In the genomic region with DNA sequence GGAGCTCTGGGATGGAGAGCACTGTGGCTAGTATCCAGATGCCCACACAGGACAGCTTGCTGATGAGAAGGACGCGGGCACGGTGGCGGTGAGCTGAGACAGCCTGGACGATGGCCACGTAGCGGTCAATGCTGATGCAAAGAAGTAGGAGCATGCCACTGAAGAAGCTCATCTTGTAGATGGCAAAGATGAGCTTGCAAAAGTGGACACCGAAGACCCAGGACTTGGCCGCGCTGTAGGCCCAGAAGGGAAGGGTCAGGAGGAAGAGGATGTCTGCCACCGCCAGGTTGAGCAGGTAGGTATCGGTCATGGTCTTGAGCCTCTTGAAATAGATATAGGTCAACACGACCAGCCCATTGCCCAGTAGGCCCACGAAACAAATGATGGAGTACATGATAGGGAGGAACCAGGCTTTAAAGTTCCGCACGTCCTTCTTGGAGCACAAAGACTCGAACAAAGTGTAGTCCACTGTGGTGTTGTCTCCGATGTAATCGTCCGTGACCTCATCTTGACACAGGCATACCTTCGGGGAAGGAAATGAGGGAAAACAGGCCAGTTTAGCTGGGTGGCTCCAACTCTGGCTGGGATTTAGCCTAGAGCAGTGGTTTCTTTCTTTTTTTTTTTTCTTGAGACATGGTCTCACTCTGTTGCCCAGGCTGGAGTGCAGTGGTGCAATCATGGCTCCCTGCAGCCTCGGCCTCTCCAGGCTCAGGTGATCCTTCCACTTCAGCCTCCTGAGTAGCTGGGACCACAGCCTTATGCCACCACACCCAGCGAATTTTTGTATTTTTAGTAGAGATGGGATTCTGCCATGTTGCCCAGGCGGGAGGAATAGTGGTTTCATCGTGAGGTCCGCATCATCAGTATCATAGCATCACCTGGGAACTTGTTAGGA, we compare ENCODE assay signal across 1 cellular context.
TF ChIP-seq lines count a peak whose summit lies in the region.

No MANE protein-coding gene starts in this region.

TF ChIP-seq in GM12878, 131 proteins besides CTCF, POLR2A, EP300 and RAD21 (continued from another document):
- TF ChIP-seq NFYA (IDR thresholded peaks at IDR 0.05; ENCODE audit: borderline replicate concordance, low read depth, low read length) (no peak), MEF2B (IDR thresholded peaks at IDR 0.05; ENCODE audit: partially characterized antibody, poor library complexity, severe bottlenecking) (no peak), KDM1A (IDR thresholded peaks at IDR 0.05; ENCODE audit: borderline replicate concordance) (no peak), TCF7 (IDR thresholded peaks at IDR 0.05; ENCODE audit: borderline replicate concordance) (no peak), SIX5 (IDR thresholded peaks at IDR 0.05; ENCODE audit: low read depth, low read length, severe bottlenecking) (no peak), LARP7 (IDR thresholded peaks at IDR 0.05) (no peak), JUNB (IDR thresholded peaks at IDR 0.05) (no peak), ASH2L (IDR thresholded peaks at IDR 0.05; ENCODE audit: borderline replicate concordance, low read depth) (no peak), ZNF274 (IDR thresholded peaks at IDR 0.05; ENCODE audit: insufficient read depth, insufficient read length) (no peak), SMAD1 (IDR thresholded peaks at IDR 0.05; ENCODE audit: low read depth, partially characterized antibody) (no peak), RBBP5 (conservative IDR thresholded peaks at IDR 0.05) (no peak), POLR2AphosphoS2 (IDR thresholded peaks at IDR 0.05; ENCODE audit: low read depth, low read length) (peak; percentile 65), IKZF2 (IDR thresholded peaks at IDR 0.05) (peak in 1 of 2 experiments; percentile 49; a peak in 2 of 4 replicates), SMAD5 (IDR thresholded peaks at IDR 0.05; ENCODE audit: low read depth) (peak; percentile 42; the same call in 1 of the 2 replicates), ATF7 (IDR thresholded peaks at IDR 0.05; ENCODE audit: low read depth) (0 out of 2 replicates have a peak, but pooled peaks have one; percentile 42), EZH2 (IDR thresholded peaks at IDR 0.05; ENCODE audit: borderline replicate concordance, control insufficient read depth, low read depth, low read length) (no peak)
- TF ChIP-seq, protein P1, sequence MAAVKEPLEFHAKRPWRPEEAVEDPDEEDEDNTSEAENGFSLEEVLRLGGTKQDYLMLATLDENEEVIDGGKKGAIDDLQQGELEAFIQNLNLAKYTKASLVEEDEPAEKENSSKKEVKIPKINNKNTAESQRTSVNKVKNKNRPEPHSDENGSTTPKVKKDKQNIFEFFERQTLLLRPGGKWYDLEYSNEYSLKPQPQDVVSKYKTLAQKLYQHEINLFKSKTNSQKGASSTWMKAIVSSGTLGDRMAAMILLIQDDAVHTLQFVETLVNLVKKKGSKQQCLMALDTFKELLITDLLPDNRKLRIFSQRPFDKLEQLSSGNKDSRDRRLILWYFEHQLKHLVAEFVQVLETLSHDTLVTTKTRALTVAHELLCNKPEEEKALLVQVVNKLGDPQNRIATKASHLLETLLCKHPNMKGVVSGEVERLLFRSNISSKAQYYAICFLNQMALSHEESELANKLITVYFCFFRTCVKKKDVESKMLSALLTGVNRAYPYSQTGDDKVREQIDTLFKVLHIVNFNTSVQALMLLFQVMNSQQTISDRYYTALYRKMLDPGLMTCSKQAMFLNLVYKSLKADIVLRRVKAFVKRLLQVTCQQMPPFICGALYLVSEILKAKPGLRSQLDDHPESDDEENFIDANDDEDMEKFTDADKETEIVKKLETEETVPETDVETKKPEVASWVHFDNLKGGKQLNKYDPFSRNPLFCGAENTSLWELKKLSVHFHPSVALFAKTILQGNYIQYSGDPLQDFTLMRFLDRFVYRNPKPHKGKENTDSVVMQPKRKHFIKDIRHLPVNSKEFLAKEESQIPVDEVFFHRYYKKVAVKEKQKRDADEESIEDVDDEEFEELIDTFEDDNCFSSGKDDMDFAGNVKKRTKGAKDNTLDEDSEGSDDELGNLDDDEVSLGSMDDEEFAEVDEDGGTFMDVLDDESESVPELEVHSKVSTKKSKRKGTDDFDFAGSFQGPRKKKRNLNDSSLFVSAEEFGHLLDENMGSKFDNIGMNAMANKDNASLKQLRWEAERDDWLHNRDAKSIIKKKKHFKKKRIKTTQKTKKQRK (IDR thresholded peaks at IDR 0.05; ENCODE audit: low read depth, low read length), result no peak
- TF ChIP-seq, protein P2, sequence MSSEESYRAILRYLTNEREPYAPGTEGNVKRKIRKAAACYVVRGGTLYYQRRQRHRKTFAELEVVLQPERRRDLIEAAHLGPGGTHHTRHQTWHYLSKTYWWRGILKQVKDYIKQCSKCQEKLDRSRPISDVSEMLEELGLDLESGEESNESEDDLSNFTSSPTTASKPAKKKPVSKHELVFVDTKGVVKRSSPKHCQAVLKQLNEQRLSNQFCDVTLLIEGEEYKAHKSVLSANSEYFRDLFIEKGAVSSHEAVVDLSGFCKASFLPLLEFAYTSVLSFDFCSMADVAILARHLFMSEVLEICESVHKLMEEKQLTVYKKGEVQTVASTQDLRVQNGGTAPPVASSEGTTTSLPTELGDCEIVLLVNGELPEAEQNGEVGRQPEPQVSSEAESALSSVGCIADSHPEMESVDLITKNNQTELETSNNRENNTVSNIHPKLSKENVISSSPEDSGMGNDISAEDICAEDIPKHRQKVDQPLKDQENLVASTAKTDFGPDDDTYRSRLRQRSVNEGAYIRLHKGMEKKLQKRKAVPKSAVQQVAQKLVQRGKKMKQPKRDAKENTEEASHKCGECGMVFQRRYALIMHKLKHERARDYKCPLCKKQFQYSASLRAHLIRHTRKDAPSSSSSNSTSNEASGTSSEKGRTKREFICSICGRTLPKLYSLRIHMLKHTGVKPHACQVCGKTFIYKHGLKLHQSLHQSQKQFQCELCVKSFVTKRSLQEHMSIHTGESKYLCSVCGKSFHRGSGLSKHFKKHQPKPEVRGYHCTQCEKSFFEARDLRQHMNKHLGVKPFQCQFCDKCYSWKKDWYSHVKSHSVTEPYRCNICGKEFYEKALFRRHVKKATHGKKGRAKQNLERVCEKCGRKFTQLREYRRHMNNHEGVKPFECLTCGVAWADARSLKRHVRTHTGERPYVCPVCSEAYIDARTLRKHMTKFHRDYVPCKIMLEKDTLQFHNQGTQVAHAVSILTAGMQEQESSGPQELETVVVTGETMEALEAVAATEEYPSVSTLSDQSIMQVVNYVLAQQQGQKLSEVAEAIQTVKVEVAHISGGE (CRISPR knock-in tag; IDR thresholded peaks at IDR 0.05), result no peak
- TF ChIP-seq, protein P3, sequence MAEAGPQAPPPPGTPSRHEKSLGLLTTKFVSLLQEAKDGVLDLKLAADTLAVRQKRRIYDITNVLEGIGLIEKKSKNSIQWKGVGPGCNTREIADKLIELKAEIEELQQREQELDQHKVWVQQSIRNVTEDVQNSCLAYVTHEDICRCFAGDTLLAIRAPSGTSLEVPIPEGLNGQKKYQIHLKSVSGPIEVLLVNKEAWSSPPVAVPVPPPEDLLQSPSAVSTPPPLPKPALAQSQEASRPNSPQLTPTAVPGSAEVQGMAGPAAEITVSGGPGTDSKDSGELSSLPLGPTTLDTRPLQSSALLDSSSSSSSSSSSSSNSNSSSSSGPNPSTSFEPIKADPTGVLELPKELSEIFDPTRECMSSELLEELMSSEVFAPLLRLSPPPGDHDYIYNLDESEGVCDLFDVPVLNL (IDR thresholded peaks at IDR 0.05; ENCODE audit: low read depth, low read length), result no peak
- TF ChIP-seq, protein P4, sequence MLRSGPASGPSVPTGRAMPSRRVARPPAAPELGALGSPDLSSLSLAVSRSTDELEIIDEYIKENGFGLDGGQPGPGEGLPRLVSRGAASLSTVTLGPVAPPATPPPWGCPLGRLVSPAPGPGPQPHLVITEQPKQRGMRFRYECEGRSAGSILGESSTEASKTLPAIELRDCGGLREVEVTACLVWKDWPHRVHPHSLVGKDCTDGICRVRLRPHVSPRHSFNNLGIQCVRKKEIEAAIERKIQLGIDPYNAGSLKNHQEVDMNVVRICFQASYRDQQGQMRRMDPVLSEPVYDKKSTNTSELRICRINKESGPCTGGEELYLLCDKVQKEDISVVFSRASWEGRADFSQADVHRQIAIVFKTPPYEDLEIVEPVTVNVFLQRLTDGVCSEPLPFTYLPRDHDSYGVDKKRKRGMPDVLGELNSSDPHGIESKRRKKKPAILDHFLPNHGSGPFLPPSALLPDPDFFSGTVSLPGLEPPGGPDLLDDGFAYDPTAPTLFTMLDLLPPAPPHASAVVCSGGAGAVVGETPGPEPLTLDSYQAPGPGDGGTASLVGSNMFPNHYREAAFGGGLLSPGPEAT (IDR thresholded peaks at IDR 0.05; ENCODE audit: low read depth), result peak; percentile 59; the same call in 1 of the 2 replicates
- TF ChIP-seq, protein P5, sequence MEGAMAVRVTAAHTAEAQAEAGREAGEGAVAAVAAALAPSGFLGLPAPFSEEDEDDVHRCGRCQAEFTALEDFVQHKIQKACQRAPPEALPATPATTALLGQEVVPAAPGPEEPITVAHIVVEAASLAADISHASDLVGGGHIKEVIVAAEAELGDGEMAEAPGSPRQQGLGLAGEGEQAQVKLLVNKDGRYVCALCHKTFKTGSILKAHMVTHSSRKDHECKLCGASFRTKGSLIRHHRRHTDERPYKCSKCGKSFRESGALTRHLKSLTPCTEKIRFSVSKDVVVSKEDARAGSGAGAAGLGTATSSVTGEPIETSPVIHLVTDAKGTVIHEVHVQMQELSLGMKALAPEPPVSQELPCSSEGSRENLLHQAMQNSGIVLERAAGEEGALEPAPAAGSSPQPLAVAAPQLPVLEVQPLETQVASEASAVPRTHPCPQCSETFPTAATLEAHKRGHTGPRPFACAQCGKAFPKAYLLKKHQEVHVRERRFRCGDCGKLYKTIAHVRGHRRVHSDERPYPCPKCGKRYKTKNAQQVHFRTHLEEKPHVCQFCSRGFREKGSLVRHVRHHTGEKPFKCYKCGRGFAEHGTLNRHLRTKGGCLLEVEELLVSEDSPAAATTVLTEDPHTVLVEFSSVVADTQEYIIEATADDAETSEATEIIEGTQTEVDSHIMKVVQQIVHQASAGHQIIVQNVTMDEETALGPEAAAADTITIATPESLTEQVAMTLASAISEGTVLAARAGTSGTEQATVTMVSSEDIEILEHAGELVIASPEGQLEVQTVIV (IDR thresholded peaks at IDR 0.05; ENCODE audit: borderline replicate concordance, partially characterized antibody), result no peak
- TF ChIP-seq, protein P6, sequence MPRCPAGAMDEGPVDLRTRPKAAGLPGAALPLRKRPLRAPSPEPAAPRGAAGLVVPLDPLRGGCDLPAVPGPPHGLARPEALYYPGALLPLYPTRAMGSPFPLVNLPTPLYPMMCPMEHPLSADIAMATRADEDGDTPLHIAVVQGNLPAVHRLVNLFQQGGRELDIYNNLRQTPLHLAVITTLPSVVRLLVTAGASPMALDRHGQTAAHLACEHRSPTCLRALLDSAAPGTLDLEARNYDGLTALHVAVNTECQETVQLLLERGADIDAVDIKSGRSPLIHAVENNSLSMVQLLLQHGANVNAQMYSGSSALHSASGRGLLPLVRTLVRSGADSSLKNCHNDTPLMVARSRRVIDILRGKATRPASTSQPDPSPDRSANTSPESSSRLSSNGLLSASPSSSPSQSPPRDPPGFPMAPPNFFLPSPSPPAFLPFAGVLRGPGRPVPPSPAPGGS (IDR thresholded peaks at IDR 0.05; ENCODE audit: borderline replicate concordance, insufficient read depth, low read depth, low read length, poor library complexity, severe bottlenecking), result peak; percentile 40
